Comparison of ENCODE assay signal across 1 cellular context in the genomic region with DNA sequence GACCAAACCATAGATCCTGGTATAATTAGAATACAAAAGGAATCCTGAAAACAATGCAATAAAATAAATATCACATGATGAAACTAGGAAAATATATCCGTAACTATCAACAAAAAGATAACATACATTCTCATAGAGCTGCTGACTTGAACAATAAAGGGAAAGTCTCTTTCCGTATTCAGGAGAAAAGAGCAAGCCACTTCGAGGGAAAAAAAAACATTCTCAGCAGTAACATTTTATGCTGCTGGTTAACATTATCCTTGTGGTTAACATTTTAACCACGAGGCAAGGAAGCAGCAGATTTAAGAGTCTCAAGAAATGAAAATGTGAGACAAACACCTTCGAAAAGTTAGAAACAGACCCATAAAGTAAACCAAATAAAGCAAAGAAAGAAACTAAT.
TF ChIP-seq lines count a peak whose summit lies in the region.

No MANE protein-coding gene starts in this region.

TF ChIP-seq in IMR-90, 13 proteins besides CTCF, POLR2A, EP300 and RAD21:
- TF ChIP-seq MXI1 (IDR thresholded peaks at IDR 0.05; ENCODE audit: borderline replicate concordance, low read depth, low read length) (no peak), RFX5 (IDR thresholded peaks at IDR 0.05; ENCODE audit: low read depth, low read length) (no peak), NFE2L2 (IDR thresholded peaks at IDR 0.05; ENCODE audit: low read depth, low read length) (no peak), MAFK (IDR thresholded peaks at IDR 0.05; ENCODE audit: low read depth, low read length) (no peak), CEBPB (IDR thresholded peaks at IDR 0.05; ENCODE audit: low read depth, low read length) (no peak)
TF ChIP-seq in IMR-90: peak in this region for 0.
